In the genomic region with DNA sequence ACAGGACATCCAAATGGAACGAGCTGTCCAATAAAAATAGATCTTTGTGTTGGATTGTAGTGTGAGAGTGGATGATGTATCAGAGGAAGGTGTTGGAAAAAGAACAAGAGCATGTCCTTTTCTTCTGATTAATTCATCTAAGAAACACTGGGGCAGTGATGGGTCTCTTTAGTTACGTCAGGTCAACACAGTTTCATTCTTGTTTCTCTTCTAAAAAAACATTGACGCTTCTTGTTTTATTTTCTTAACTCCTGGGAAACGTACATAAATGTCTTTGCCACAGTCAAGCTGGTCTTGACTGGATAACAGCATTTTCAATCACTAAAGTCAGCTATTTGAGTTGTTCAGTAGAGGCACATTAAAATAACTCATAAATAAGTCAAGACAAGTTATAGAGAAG, we compare ENCODE assay signal across 22 cellular contexts.
DNase-seq lines count a peak whose midpoint lies in the region; ATAC-seq and TF ChIP-seq lines count a peak whose summit lies in the region.
"Had no signal": no experiment of that assay in that cellular context is flagged by ENCODE, and none has a peak within 500 bp of the region (broad histone marks: within the 10 kb centered on the region; RNA-seq: fewer than 3 reads in every experiment).

No MANE protein-coding gene starts in this region.

- peaks cover 9% of the 10 kb centered on the region for H3K9me3 Mint-ChIP-seq in progenitor cell of endocrine pancreas (ENCODE audit: low read depth)
- H3K9me3 Mint-ChIP-seq: CD8-positive, alpha-beta T cell had no signal

- no peaks in the 10 kb centered on the region for H3K36me3 ChIP-seq in gastroesophageal sphincter
- no peaks in the 10 kb centered on the region for H3K36me3 ChIP-seq in lower lobe of right lung

- H3K4me1 ChIP-seq in gastroesophageal sphincter (peaks cover 7 to 68% (median 9%) of the 10 kb centered on the region in 3 donors), lower lobe of right lung (peaks cover 27% of the 10 kb centered on the region)

- WGBS in gastroesophageal sphincter (ENCODE audit: low coverage in 1 of 2), 2 donors, result 10 to 52% methylated on average over 4 of the region's 4 CpGs

- no peak overlapping the region for H3K4me3 Mint-ChIP-seq in progenitor cell of endocrine pancreas (ENCODE audit: low read depth)
- H3K4me3 Mint-ChIP-seq: CD8-positive, alpha-beta T cell had no signal

- in situ Hi-C loops in Caki2 (cut with HindIII; ENCODE audit: low pct_unique_long_range_greater_than_20kb, low sequenced_read_pairs), result no loop called here
- in situ Hi-C loops in astrocyte of the spinal cord (cut with HindIII; ENCODE audit: low sequenced_read_pairs), result no loop called here

- no peaks in the 10 kb centered on the region for H3K27me3 Mint-ChIP-seq in progenitor cell of endocrine pancreas

- H3K27ac Mint-ChIP-seq in progenitor cell of endocrine pancreas, result peak overlapping the region; percentile 51
- H3K27ac Mint-ChIP-seq: CD8-positive, alpha-beta T cell had no signal

- ATAC-seq in gastroesophageal sphincter (no peak), lower lobe of right lung (no peak)
- ATAC-seq: CD8-positive, alpha-beta T cell had no signal

- H3K9me3 ChIP-seq in gastroesophageal sphincter (no peaks in the 10 kb centered on the region), lower lobe of right lung (no peaks in the 10 kb centered on the region)

- intact Hi-C loops in lower lobe of right lung (cut with DNase I), result no loop called here

- TF ChIP-seq EP300 in gastroesophageal sphincter (IDR thresholded peaks at IDR 0.05), result no peak

- peak overlapping the region in 3 of 4 donors; percentile 18 to 54 (median 37) for H3K27ac ChIP-seq in gastroesophageal sphincter
- no peak overlapping the region for H3K27ac ChIP-seq in lower lobe of right lung
- H3K27ac ChIP-seq: 22Rv1, PC-9 had no signal

- TF ChIP-seq CTCF in astrocyte of the spinal cord (IDR thresholded peaks at IDR 0.05; ENCODE audit: low read depth, low read length) (no peak), gastroesophageal sphincter (IDR thresholded peaks at IDR 0.05) (no peak), progenitor cell of endocrine pancreas (IDR thresholded peaks at IDR 0.05; ENCODE audit: unreplicated experiment) (no peak), lower lobe of right lung (IDR thresholded peaks at IDR 0.05) (no peak)

- peaks cover 6% of the 10 kb centered on the region for H3K36me3 Mint-ChIP-seq in progenitor cell of endocrine pancreas (ENCODE audit: insufficient read depth)
- H3K36me3 Mint-ChIP-seq: CD8-positive, alpha-beta T cell had no signal

- H3K4me3 ChIP-seq in astrocyte of the spinal cord (ENCODE audit: low read depth, low read length) (no peak overlapping the region), gastroesophageal sphincter (no peak overlapping the region), lower lobe of right lung (no peak overlapping the region)
- H3K4me3 ChIP-seq: PC-9 had no signal

- H3K4me1 Mint-ChIP-seq in progenitor cell of endocrine pancreas (ENCODE audit: low read depth), result peaks cover 46% of the 10 kb centered on the region

- H3K27me3 ChIP-seq in gastroesophageal sphincter (no peaks in the 10 kb centered on the region), lower lobe of right lung (ENCODE audit: low read depth) (no peaks in the 10 kb centered on the region)

- DNase-seq in Caki2 (ENCODE audit: low read depth), result peak; percentile 56
- peak; percentile 56 for DNase-seq in astrocyte of the spinal cord (ENCODE audit: low read depth, low spot score)
- no peak for DNase-seq in progenitor cell of endocrine pancreas (ENCODE audit: low spot score, unreplicated experiment)
- DNase-seq in lower lobe of right lung, result no peak
- DNase-seq in OCI-M1 (lab: John Stamatoyannopoulos, UW), result no peak
- DNase-seq in stimulated activated CD4-positive, alpha-beta T cell treated with anti-CD3 and anti-CD28 coated beads, Interleukin-4, amount 100 ng/mL, for 4 hours, result no peak
- DNase-seq in AG08396 (ENCODE audit: low spot score), result no peak
- DNase-seq: AML-193; C1 segment of cervical spinal cord; CD8-positive, alpha-beta T cell; DMS53; GDM1; GOT3; HCEC 1CT; Kasumi-1; NCI-H1694; NCI-H2081 treated with DMSO at 0.1 percent for 48 hours; NCI-H2171 treated with DMSO at 0.1 percent for 48 hours; NCI-H524 treated with DMSO at 0.1 percent for 48 hours; PC-9 had no signal

- no peak for TF ChIP-seq POLR2A in gastroesophageal sphincter (IDR thresholded peaks at IDR 0.05)

Comparison
In these comparisons a context has a peak if more than half of its experiments do, and no peak if none do; other contexts are left out.
1. DNase-seq: peak in Caki2 (single experiment) and astrocyte of the spinal cord (single experiment); none in progenitor cell of endocrine pancreas (single experiment), lower lobe of right lung (single experiment), OCI-M1 (single experiment), stimulated activated CD4-positive, alpha-beta T cell treated with anti-CD3 and anti-CD28 coated beads, Interleukin-4, amount 100 ng/mL, for 4 hours (0 of 2) and AG08396 (single experiment).